ENCODE assay signal across 16 cellular contexts in genomic region chr14:101874001-101874400, GRCh38.
A peak's percentile ranks its signal among the peaks of the same experiment; 100 is the strongest.
DNase-seq lines count a peak whose midpoint lies in the region; ATAC-seq, FAIRE-seq and TF ChIP-seq lines count a peak whose summit lies in the region.
"Had no signal": no experiment of that assay in that cellular context is flagged by ENCODE, and none has a peak within 500 bp of the region (broad histone marks: within the 10 kb centered on the region; RNA-seq: fewer than 3 reads in every experiment).

No MANE protein-coding gene starts in this region.

- CTCF ChIA-PET in activated B cell treated with CpG ODN at 0.5 μM for 24 hours (lab: Charles Lee) = no interaction called here

- peak; percentile 87 for FAIRE-seq in GM19239 (lab: Jason Lieb, UNC)

- H3K36me3 ChIP-seq in CD4-positive, CD25-positive, alpha-beta regulatory T cell (ENCODE audit: control insufficient read depth, insufficient read depth, low read length) = peaks cover 16% of the 10 kb centered on the region
- H3K36me3 ChIP-seq: uterus had no signal

- no peak for ATAC-seq in CD4-positive, CD25-positive, alpha-beta regulatory T cell (ENCODE audit: low read depth in 2 of 2)
- ATAC-seq in activated B cell treated with CpG ODN at 0.5 μM for 24 hours (ENCODE audit: low read depth) (no peak), memory B cell (ENCODE audit: low read depth) (no peak), GM19467 (IDR thresholded peaks at IDR 0.05; ENCODE audit: unreplicated experiment) (no peak)
- ATAC-seq: psoas muscle had no signal

- H3K36me3 Mint-ChIP-seq in CD4-positive, CD25-positive, alpha-beta regulatory T cell = peaks cover 25% of the 10 kb centered on the region
- peaks cover 20% of the 10 kb centered on the region for H3K36me3 Mint-ChIP-seq in activated B cell treated with CpG ODN at 0.5 μM for 24 hours (ENCODE audit: low read depth)
- peaks cover 12% of the 10 kb centered on the region for H3K36me3 Mint-ChIP-seq in memory B cell

- no peaks in the 10 kb centered on the region for H3K9me3 ChIP-seq in CD4-positive, CD25-positive, alpha-beta regulatory T cell (ENCODE audit: control insufficient read depth in 2 of 2, low read length in 2 of 2)
- H3K9me3 ChIP-seq: psoas muscle, uterus had no signal

- no peaks in the 10 kb centered on the region for H3K27me3 ChIP-seq in CD4-positive, CD25-positive, alpha-beta regulatory T cell (ENCODE audit: control insufficient read depth, insufficient read depth, low read length)
- H3K27me3 ChIP-seq: hepatocyte, uterus had no signal

- POLR2A ChIA-PET in activated B cell treated with CpG ODN at 0.5 μM for 24 hours (lab: Charles Lee) = interaction anchor here (0.7 to 2.7 kb wide), 3 partner anchors 29 to 112 kb away, joined by 4 to 27 read pairs (median 7); no protein-coding TSS in a partner anchor

- H3K4me3 Mint-ChIP-seq in CD4-positive, CD25-positive, alpha-beta regulatory T cell = peak overlapping the region in 2 of 4 donors; percentile 15 to 61
- H3K4me3 Mint-ChIP-seq in activated B cell treated with CpG ODN at 0.5 μM for 24 hours (no peak overlapping the region), memory B cell (no peak overlapping the region)

- no peaks in the 10 kb centered on the region for H3K9me3 Mint-ChIP-seq in CD4-positive, CD25-positive, alpha-beta regulatory T cell
- H3K9me3 Mint-ChIP-seq in activated B cell treated with CpG ODN at 0.5 μM for 24 hours (no peaks in the 10 kb centered on the region), memory B cell (no peaks in the 10 kb centered on the region)

- H3K27ac ChIP-seq in CD4-positive, CD25-positive, alpha-beta regulatory T cell (ENCODE audit: insufficient read depth, low read length, poor library complexity, severe bottlenecking) = peak overlapping the region; percentile 91
- H3K27ac ChIP-seq: hepatocyte, psoas muscle had no signal

- H3K27me3 Mint-ChIP-seq in CD4-positive, CD25-positive, alpha-beta regulatory T cell = no peaks in the 10 kb centered on the region
- H3K27me3 Mint-ChIP-seq in activated B cell treated with CpG ODN at 0.5 μM for 24 hours = no peaks in the 10 kb centered on the region
- no peaks in the 10 kb centered on the region for H3K27me3 Mint-ChIP-seq in memory B cell

- peaks cover 54 to 96% (median 80%) of the 10 kb centered on the region in 4 donors for H3K4me1 Mint-ChIP-seq in CD4-positive, CD25-positive, alpha-beta regulatory T cell
- H3K4me1 Mint-ChIP-seq in activated B cell treated with CpG ODN at 0.5 μM for 24 hours = peaks cover 79% of the 10 kb centered on the region
- H3K4me1 Mint-ChIP-seq in memory B cell = peaks cover 45% of the 10 kb centered on the region

- no peak overlapping the region for H3K4me3 ChIP-seq in CD4-positive, CD25-positive, alpha-beta regulatory T cell (ENCODE audit: low read depth, low read length)
- H3K4me3 ChIP-seq: hepatocyte, psoas muscle, skin epidermis, uterus had no signal

- intact Hi-C loops in activated B cell treated with CpG ODN at 0.5 μM for 24 hours (cut with micrococcal nuclease) = loop anchor here (10.0 kb wide), 1 partner anchor 169 kb away; no protein-coding TSS in a partner anchor

- DNase-seq in CD4-positive, CD25-positive, alpha-beta regulatory T cell = no peak
- DNase-seq in GM19239 (ENCODE audit: insufficient read length, low spot score) (no peak), activated B cell treated with CpG ODN at 0.5 μM for 24 hours (no peak), memory B cell (ENCODE audit: low spot score in 2 of 2) (no peak), SIG-M5 treated with dmso at 0.1 percent for 504 hours (lab: John Stamatoyannopoulos, UW; ENCODE audit: unreplicated experiment) (no peak), ureter (ENCODE audit: low spot score) (no peak)
- DNase-seq: activated gamma-delta T cell; GOT3; islet precursor cell; NCI-H1694 treated with DMSO at 0.1 percent for 48 hours; psoas muscle; stimulated activated CD4-positive, alpha-beta T cell treated with anti-CD3 and anti-CD28 coated beads, Interleukin-4, amount 100 ng/mL, for 1 hour; uterus had no signal

- H3K4me1 ChIP-seq in CD4-positive, CD25-positive, alpha-beta regulatory T cell (ENCODE audit: control insufficient read depth, insufficient read depth, low read length, poor library complexity, severe bottlenecking) = peaks cover 54% of the 10 kb centered on the region

- TF ChIP-seq CTCF in activated B cell treated with CpG ODN at 0.5 μM for 24 hours (IDR thresholded peaks at IDR 0.05) = no peak

- H3K27ac Mint-ChIP-seq in CD4-positive, CD25-positive, alpha-beta regulatory T cell = peak overlapping the region; percentile 16 to 93 (median 88)
- H3K27ac Mint-ChIP-seq in activated B cell treated with CpG ODN at 0.5 μM for 24 hours (peak overlapping the region; percentile 43), memory B cell (peak overlapping the region; percentile 81)
